1 cellular context compared by ENCODE assay signal in genomic region chr19:13843104-13843921, GRCh38.
TF ChIP-seq lines count a peak whose summit lies in the region.

No MANE protein-coding gene starts in this region.

TF ChIP-seq in WTC11, 78 proteins besides CTCF, POLR2A, EP300 and RAD21 (continued from another document):
- no peak for TF ChIP-seq E2F4 (CRISPR knock-in tag; IDR thresholded peaks at IDR 0.05; ENCODE audit: borderline replicate concordance, low read depth)
- TF ChIP-seq E2F5 (CRISPR knock-in tag; IDR thresholded peaks at IDR 0.05), result no peak
- 0 out of 2 replicates have a peak, but pooled peaks have one; percentile 43 for TF ChIP-seq ZNF121 (CRISPR knock-in tag; IDR thresholded peaks at IDR 0.05)
- no peak for TF ChIP-seq RELA (CRISPR knock-in tag; IDR thresholded peaks at IDR 0.05; ENCODE audit: borderline replicate concordance)
